Comparison of ENCODE assay signal across 1 cellular context in genomic region chr6:109050447-109051102, GRCh38.
TF ChIP-seq lines count a peak whose summit lies in the region.

No MANE protein-coding gene starts in this region.

TF ChIP-seq in HepG2, 621 proteins besides CTCF, POLR2A, EP300 and RAD21 (continued from another document and continues in another):
- no peak for TF ChIP-seq ZHX1 (CRISPR knock-in tag; IDR thresholded peaks at IDR 0.05; ENCODE audit: low read depth)
- no peak for TF ChIP-seq ZNF446 (CRISPR knock-in tag; IDR thresholded peaks at IDR 0.05)
- no peak for TF ChIP-seq ZNF543 (CRISPR knock-in tag; IDR thresholded peaks at IDR 0.05)
- 0 out of 2 replicates have a peak, but pooled peaks have one; percentile 19 for TF ChIP-seq MED1 (CRISPR knock-in tag; IDR thresholded peaks at IDR 0.05)
- no peak for TF ChIP-seq SMC3 (IDR thresholded peaks at IDR 0.05; ENCODE audit: low read length)
- TF ChIP-seq ZNF513 (CRISPR knock-in tag; conservative IDR thresholded peaks at IDR 0.05): no peak
- no peak for TF ChIP-seq ZNF354B (CRISPR knock-in tag; IDR thresholded peaks at IDR 0.05)
- no peak for TF ChIP-seq SATB2 (CRISPR knock-in tag; IDR thresholded peaks at IDR 0.05)
- no peak for TF ChIP-seq ZNF329 (CRISPR knock-in tag; IDR thresholded peaks at IDR 0.05; ENCODE audit: low read depth)
- no peak for TF ChIP-seq ZNF33A (CRISPR knock-in tag; IDR thresholded peaks at IDR 0.05; ENCODE audit: borderline replicate concordance)
- no peak for TF ChIP-seq ZMAT5 (CRISPR knock-in tag; IDR thresholded peaks at IDR 0.05; ENCODE audit: borderline replicate concordance, low read depth)
- TF ChIP-seq TMF1 (CRISPR knock-in tag; IDR thresholded peaks at IDR 0.05; ENCODE audit: low read depth): no peak
- TF ChIP-seq SAP130 (CRISPR knock-in tag; IDR thresholded peaks at IDR 0.05; ENCODE audit: low read depth): peak; percentile 55; the same call in 1 of the 2 replicates
- TF ChIP-seq ESRRA (CRISPR knock-in tag; IDR thresholded peaks at IDR 0.05; ENCODE audit: low read depth): no peak
- TF ChIP-seq SNAPC5 (CRISPR knock-in tag; IDR thresholded peaks at IDR 0.05; ENCODE audit: borderline replicate concordance): no peak
- no peak for TF ChIP-seq MYNN (CRISPR knock-in tag; IDR thresholded peaks at IDR 0.05; ENCODE audit: low read depth)
- peak; percentile 43; the same call in 1 of the 2 replicates for TF ChIP-seq ZNF503 (CRISPR knock-in tag; IDR thresholded peaks at IDR 0.05)
- TF ChIP-seq SKIL (CRISPR knock-in tag; IDR thresholded peaks at IDR 0.05; ENCODE audit: borderline replicate concordance): peak; percentile 52; the same call in 1 of the 2 replicates
- TF ChIP-seq KLF6 (CRISPR knock-in tag; IDR thresholded peaks at IDR 0.05): 0 out of 2 replicates have a peak, but pooled peaks have one; percentile 33
- no peak for TF ChIP-seq GMEB2 (CRISPR knock-in tag; IDR thresholded peaks at IDR 0.05; ENCODE audit: low read depth)
- no peak for TF ChIP-seq PHF5A (CRISPR knock-in tag; IDR thresholded peaks at IDR 0.05; ENCODE audit: low read depth, unreplicated experiment)
- peak; percentile 54; the same call in 1 of the 2 replicates for TF ChIP-seq ZBTB20 (CRISPR knock-in tag; IDR thresholded peaks at IDR 0.05; ENCODE audit: borderline replicate concordance, low read depth)
- TF ChIP-seq ZNF180 (CRISPR knock-in tag; IDR thresholded peaks at IDR 0.05; ENCODE audit: borderline replicate concordance, low read depth): no peak
- no peak for TF ChIP-seq CHCHD3 (CRISPR knock-in tag; IDR thresholded peaks at IDR 0.05)
- TF ChIP-seq TCF7 (IDR thresholded peaks at IDR 0.05; ENCODE audit: low read depth): peak; percentile 87
- peak; percentile 35; the same call in 1 of the 2 replicates for TF ChIP-seq CREM (IDR thresholded peaks at IDR 0.05)
- TF ChIP-seq CREM (CRISPR knock-in tag; IDR thresholded peaks at IDR 0.05): no peak
- no peak for TF ChIP-seq TARDBP (CRISPR knock-in tag; IDR thresholded peaks at IDR 0.05)
- no peak for TF ChIP-seq NR2F1 (CRISPR knock-in tag; IDR thresholded peaks at IDR 0.05)
- TF ChIP-seq MEF2D (CRISPR knock-in tag; IDR thresholded peaks at IDR 0.05): no peak
- no peak for TF ChIP-seq ATF7-NPFF (CRISPR knock-in tag; IDR thresholded peaks at IDR 0.05; ENCODE audit: low read depth)
- no peak for TF ChIP-seq ZNF678 (CRISPR knock-in tag; IDR thresholded peaks at IDR 0.05)
- TF ChIP-seq ATF5 (CRISPR knock-in tag; IDR thresholded peaks at IDR 0.05; ENCODE audit: low read depth): no peak
- TF ChIP-seq KLF12 (CRISPR knock-in tag; IDR thresholded peaks at IDR 0.05; ENCODE audit: borderline replicate concordance): no peak
- TF ChIP-seq BCL6 (CRISPR knock-in tag; IDR thresholded peaks at IDR 0.05): peak; percentile 71
- TF ChIP-seq UBTF (CRISPR knock-in tag; IDR thresholded peaks at IDR 0.05): no peak
- peak; percentile 80 for TF ChIP-seq GATAD2A (CRISPR knock-in tag; IDR thresholded peaks at IDR 0.05)
- TF ChIP-seq PATZ1 (CRISPR knock-in tag; IDR thresholded peaks at IDR 0.05): peak; percentile 50; the same call in 1 of the 2 replicates
- no peak for TF ChIP-seq TGIF2 (CRISPR knock-in tag; IDR thresholded peaks at IDR 0.05)
- TF ChIP-seq ZNF317 (CRISPR knock-in tag; IDR thresholded peaks at IDR 0.05): no peak
- TF ChIP-seq ZBTB21 (CRISPR knock-in tag; IDR thresholded peaks at IDR 0.05): no peak
- 0 out of 2 replicates have a peak, but pooled peaks have one; percentile 9 for TF ChIP-seq ZNF652 (CRISPR knock-in tag; IDR thresholded peaks at IDR 0.05; ENCODE audit: borderline replicate concordance, low read depth)
